In genomic region chr12:19465711-19466110, GRCh38 we compare ENCODE assay signal across 2 cellular contexts.
TF ChIP-seq lines count a peak whose summit lies in the region.

No MANE protein-coding gene starts in this region.

TF ChIP-seq in HepG2, 621 proteins besides CTCF, POLR2A, EP300 and RAD21:
- no peak for TF ChIP-seq ATF7-NPFF (CRISPR knock-in tag; IDR thresholded peaks at IDR 0.05; ENCODE audit: low read depth)
- no peak for TF ChIP-seq KMT2B (CRISPR knock-in tag; IDR thresholded peaks at IDR 0.05)
- TF ChIP-seq SNAI1 (CRISPR knock-in tag; IDR thresholded peaks at IDR 0.05; ENCODE audit: borderline replicate concordance), result no peak
- TF ChIP-seq AKAP8 (CRISPR knock-in tag; IDR thresholded peaks at IDR 0.05), result no peak
- no peak for TF ChIP-seq DR1 (CRISPR knock-in tag; IDR thresholded peaks at IDR 0.05)
- TF ChIP-seq MAFF (IDR thresholded peaks at IDR 0.05; ENCODE audit: low read depth, low read length), result peak; percentile 26; the same call in 1 of the 2 replicates
- no peak for TF ChIP-seq NPAS2 (CRISPR knock-in tag; IDR thresholded peaks at IDR 0.05; ENCODE audit: borderline replicate concordance)
- TF ChIP-seq MAFK (conservative IDR thresholded peaks at IDR 0.05 in 1 of 2, IDR thresholded peaks at IDR 0.05 in 1 of 2; ENCODE audit: low read length in 2 of 2), result peak; percentile 57 to 75

TF ChIP-seq in K562, 482 proteins besides CTCF, POLR2A, EP300 and RAD21:
- TF ChIP-seq, protein P1, sequence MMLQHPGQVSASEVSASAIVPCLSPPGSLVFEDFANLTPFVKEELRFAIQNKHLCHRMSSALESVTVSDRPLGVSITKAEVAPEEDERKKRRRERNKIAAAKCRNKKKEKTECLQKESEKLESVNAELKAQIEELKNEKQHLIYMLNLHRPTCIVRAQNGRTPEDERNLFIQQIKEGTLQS (IDR thresholded peaks at IDR 0.05), result no peak
- TF ChIP-seq, protein P1 (CRISPR knock-in tag; conservative IDR thresholded peaks at IDR 0.05), result no peak
- TF ChIP-seq BRCA1 (IDR thresholded peaks at IDR 0.05), result no peak
- TF ChIP-seq BRCA1 (CRISPR knock-in tag; IDR thresholded peaks at IDR 0.05), result no peak
- TF ChIP-seq ZNF316 (IDR thresholded peaks at IDR 0.05), result peak; percentile 62
- no peak for TF ChIP-seq BDP1 (IDR thresholded peaks at IDR 0.05; ENCODE audit: insufficient read depth, insufficient read length)
- no peak for TF ChIP-seq ZNF224 (CRISPR knock-in tag; IDR thresholded peaks at IDR 0.05)
- TF ChIP-seq, protein P2, sequence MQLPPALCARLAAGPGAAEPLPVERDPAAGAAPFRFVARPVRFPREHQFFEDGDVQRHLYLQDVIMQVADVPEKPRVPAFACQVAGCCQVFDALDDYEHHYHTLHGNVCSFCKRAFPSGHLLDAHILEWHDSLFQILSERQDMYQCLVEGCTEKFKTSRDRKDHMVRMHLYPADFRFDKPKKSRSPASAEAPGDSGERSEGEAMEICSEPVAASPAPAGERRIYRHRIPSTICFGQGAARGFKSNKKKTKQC (CRISPR knock-in tag; IDR thresholded peaks at IDR 0.05), result no peak
- no peak for TF ChIP-seq KDM5B (IDR thresholded peaks at IDR 0.05; ENCODE audit: insufficient replicate concordance, low read depth, low read length)
TF ChIP-seq in K562: peak in this region for 1.
